ENCODE assay signal across 9 cellular contexts in genomic region chr19:47021536-47022139, GRCh38. TPM values are rescaled to one million over a fixed set of nuclear protein-coding genes. Genes with fewer than 3 reads are reported as not detected.
DNase-seq lines count a peak whose midpoint lies in the region; ATAC-seq, FAIRE-seq and TF ChIP-seq lines count a peak whose summit lies in the region.
"Had no signal": no experiment of that assay in that cellular context is flagged by ENCODE, and none has a peak within 500 bp of the region (broad histone marks: within the 10 kb centered on the region; RNA-seq: fewer than 3 reads in every experiment).

No MANE protein-coding gene starts in this region.

- TF ChIP-seq POLR2A in H54 (IDR thresholded peaks at IDR 0.05; ENCODE audit: low read depth, low read length), result no peak

- H3K27me3 ChIP-seq in PC-3 (ENCODE audit: low read length), result peaks cover 35% of the 10 kb centered on the region
- H3K27me3 ChIP-seq in parathyroid adenoma (ENCODE audit: control insufficient read depth, insufficient read depth, low read length), result peaks cover 10% of the 10 kb centered on the region

- DNase-seq in EL (peak; percentile 27), PC-3 (no peak), fibroblast of the aortic adventitia (ENCODE audit: low read depth) (no peak), DMS79 (lab: John Stamatoyannopoulos, UW) (no peak), H54 (ENCODE audit: insufficient read length, low spot score) (no peak)
- DNase-seq in stimulated activated CD4-positive, alpha-beta T cell treated with anti-CD3 and anti-CD28 coated beads, Interleukin-15, amount 100 ng/mL, for 24 hours, result no peak
- DNase-seq: activated gamma-delta T cell, T-helper 2 cell had no signal

- H3K79me2 ChIP-seq in PC-3 (ENCODE audit: low read length), result no peaks in the 10 kb centered on the region
- H3K79me2 ChIP-seq in parathyroid adenoma, result no peaks in the 10 kb centered on the region

- no peaks in the 10 kb centered on the region for H3F3A ChIP-seq in PC-3 (ENCODE audit: low read length, unreplicated experiment)

- H3K4me2 ChIP-seq in PC-3 (ENCODE audit: low read length), result peak overlapping the region; percentile 76
- H3K4me2 ChIP-seq in parathyroid adenoma (ENCODE audit: low read length), result peak overlapping the region; percentile 49

- peak; percentile 32 for ATAC-seq in PC-3

- H3K9me2 ChIP-seq in PC-3 (replicated peaks; ENCODE audit: low read length), result no peaks in the 10 kb centered on the region

- no peaks in the 10 kb centered on the region for H4K20me1 ChIP-seq in PC-3 (ENCODE audit: low read length)

- BruUV-seq in PC-3 (replicated peaks; lab: Mats Ljungman, UMichigan), result no TSS peak

- POLR2A ChIA-PET in PC-3 (lab: Charles Lee; ENCODE audit: unreplicated experiment), result no interaction called here

- H3K9me3 ChIP-seq in PC-3 (ENCODE audit: low read length) (no peaks in the 10 kb centered on the region), parathyroid adenoma (ENCODE audit: control insufficient read depth, low read length) (no peaks in the 10 kb centered on the region)

- intact Hi-C loops in PC-3 (cut with micrococcal nuclease), result no loop called here

- peaks cover 9% of the 10 kb centered on the region; the same call in 1 of the 2 replicates for H3K4me1 ChIP-seq in PC-3 (ENCODE audit: insufficient read depth, low read length)
- H3K4me1 ChIP-seq in parathyroid adenoma, result no peaks in the 10 kb centered on the region

- H3K4me3 ChIP-seq in PC-3 (ENCODE audit: low read length) (peak overlapping the region; percentile 42; the same call in 1 of the 2 replicates), fibroblast of the aortic adventitia (ENCODE audit: low read depth, low read length) (peak overlapping the region; percentile 56), parathyroid adenoma (ENCODE audit: low read depth, low read length) (peak overlapping the region; percentile 9)

- TF ChIP-seq CTCF in PC-3 (conservative IDR thresholded peaks at IDR 0.05; ENCODE audit: low read depth, low read length), result no peak
- TF ChIP-seq CTCF in fibroblast of the aortic adventitia (IDR thresholded peaks at IDR 0.05; ENCODE audit: insufficient read depth, low read length), result no peak
- TF ChIP-seq CTCF in parathyroid adenoma (IDR thresholded peaks at IDR 0.05), result no peak

- H2AFZ ChIP-seq in PC-3 (ENCODE audit: low read length) (peak overlapping the region; percentile 18; the same call in 1 of the 2 replicates), parathyroid adenoma (peak overlapping the region; percentile 51)

- H3K27ac ChIP-seq in PC-3 (ENCODE audit: low read length), result no peak overlapping the region
- H3K27ac ChIP-seq in parathyroid adenoma, result no peak overlapping the region

- CTCF ChIA-PET in PC-3 (lab: Charles Lee), result no interaction called here

- H3K36me3 ChIP-seq in PC-3 (ENCODE audit: low read depth, low read length) (no peaks in the 10 kb centered on the region), parathyroid adenoma (ENCODE audit: control insufficient read depth, insufficient read depth, low read length) (no peaks in the 10 kb centered on the region)

- FAIRE-seq in H54 (lab: Jason Lieb, UNC), result no peak

- no peak overlapping the region for H3K9ac ChIP-seq in PC-3 (ENCODE audit: low read length)
- H3K9ac ChIP-seq in parathyroid adenoma, result no peak overlapping the region

RNA-seq across cellular contexts. Expression of gene NPAS1, which starts 2.0 kb away (rescaled TPM):
- total RNA-seq in PC-3 (2014; rRNA removed), result 1.1 and 1.6 TPM in 2 replicates
- total RNA-seq in fibroblast of the aortic adventitia (ENCODE audit: low replicate concordance), result 0.49 and 2.1 TPM in 2 replicates

RNA-seq across cellular contexts. Expression of gene TMEM160, which starts 26.8 kb away (rescaled TPM):
- total RNA-seq in PC-3 (2014; rRNA removed) (121 and 125 TPM in 2 replicates), fibroblast of the aortic adventitia (ENCODE audit: low replicate concordance) (21.0 and 43.1 TPM in 2 replicates)
